Comparison of ENCODE assay signal across 8 cellular contexts in genomic region chr11:46381836-46382643, GRCh38. TPM values are rescaled to one million over a fixed set of nuclear protein-coding genes. Genes with fewer than 3 reads are reported as not detected.
A peak's percentile ranks its signal among the peaks of the same experiment; 100 is the strongest.
DNase-seq lines count a peak whose midpoint lies in the region; ATAC-seq and TF ChIP-seq lines count a peak whose summit lies in the region.

No MANE protein-coding gene starts in this region.

- H3K27ac ChIP-seq in colonic mucosa: peak overlapping the region; percentile 17

- H3K9ac ChIP-seq in colonic mucosa (ENCODE audit: low read depth in 2 of 2, low read length in 2 of 2): peak overlapping the region; percentile 56 to 58

- H3K36me3 Mint-ChIP-seq in natural killer cell treated with Interleukin-12 subunit alpha and Interleukin-12 subunit beta and Interleukin-15 and Interleukin-18, amount 100 ng/mL, for 72 hours: no peaks in the 10 kb centered on the region

- peaks cover 16% of the 10 kb centered on the region for H3K4me1 ChIP-seq in colonic mucosa

- H3K27ac Mint-ChIP-seq in natural killer cell treated with Interleukin-12 subunit alpha and Interleukin-12 subunit beta and Interleukin-15 and Interleukin-18, amount 100 ng/mL, for 72 hours: no peak overlapping the region

- no peaks in the 10 kb centered on the region for H3K9me3 ChIP-seq in colonic mucosa

- H3K36me3 ChIP-seq in colonic mucosa: no peaks in the 10 kb centered on the region

- H3K27me3 Mint-ChIP-seq in natural killer cell treated with Interleukin-12 subunit alpha and Interleukin-12 subunit beta and Interleukin-15 and Interleukin-18, amount 100 ng/mL, for 72 hours: peaks cover 13 to 18% of the 10 kb centered on the region in 2 donors

- no peak for ATAC-seq in natural killer cell treated with Interleukin-12 subunit alpha and Interleukin-12 subunit beta and Interleukin-15 and Interleukin-18, amount 100 ng/mL, for 72 hours
- ATAC-seq in HG02885 (IDR thresholded peaks at IDR 0.05; ENCODE audit: poor library complexity, unreplicated experiment): no peak
- no peak for ATAC-seq in GM18502 (IDR thresholded peaks at IDR 0.05; ENCODE audit: poor library complexity, unreplicated experiment)

- peaks cover 11% of the 10 kb centered on the region for H3K27me3 ChIP-seq in colonic mucosa

- no peak for TF ChIP-seq CTCF in colonic mucosa (IDR thresholded peaks at IDR 0.05)

- H3K4me3 Mint-ChIP-seq in natural killer cell treated with Interleukin-12 subunit alpha and Interleukin-12 subunit beta and Interleukin-15 and Interleukin-18, amount 100 ng/mL, for 72 hours: peak overlapping the region; percentile 30

- H3K4me1 Mint-ChIP-seq in natural killer cell treated with Interleukin-12 subunit alpha and Interleukin-12 subunit beta and Interleukin-15 and Interleukin-18, amount 100 ng/mL, for 72 hours (ENCODE audit: low read depth in 2 of 2): peaks cover 14 to 18% of the 10 kb centered on the region in 2 donors

- peak; percentile 66 for DNase-seq in DMS 273 (lab: John Stamatoyannopoulos, UW; ENCODE audit: unreplicated experiment)
- no peak for DNase-seq in DMS 273 treated with DMSO at 0.1 percent for 48 hours (lab: John Stamatoyannopoulos, UW)
- DNase-seq in NCI-H1930 (lab: John Stamatoyannopoulos, UW): peak; percentile 51 to 73
- DNase-seq in colonic mucosa: no peak
- DNase-seq in natural killer cell treated with Interleukin-12 subunit alpha and Interleukin-12 subunit beta and Interleukin-15 and Interleukin-18, amount 100 ng/mL, for 72 hours (ENCODE audit: low spot score): peak; percentile 58
- no peak for DNase-seq in GM19240 (ENCODE audit: insufficient read length, low spot score)

- H3K9me3 Mint-ChIP-seq in natural killer cell treated with Interleukin-12 subunit alpha and Interleukin-12 subunit beta and Interleukin-15 and Interleukin-18, amount 100 ng/mL, for 72 hours: no peaks in the 10 kb centered on the region

- H3K4me3 ChIP-seq in colonic mucosa: peak overlapping the region; percentile 70

- intact Hi-C loops in colonic mucosa (cut with DNase I): no loop called here

RNA-seq across cellular contexts. Expression of gene MDK, which starts 0.6 kb away (rescaled TPM):
- total RNA-seq in colonic mucosa: 10 to 100 TPM; 80.4 to 98.9 TPM
- 1 to 10 TPM; 1.4 to 4.0 TPM for total RNA-seq in natural killer cell treated with Interleukin-12 subunit alpha and Interleukin-12 subunit beta and Interleukin-15 and Interleukin-18, amount 100 ng/mL, for 72 hours

RNA-seq across cellular contexts. Expression of gene CHRM4, which starts 9.5 kb away (rescaled TPM):
- under 1 TPM; 0.42 to 0.49 TPM for total RNA-seq in colonic mucosa
- under 1 TPM; 0.75 to 0.81 TPM for total RNA-seq in natural killer cell treated with Interleukin-12 subunit alpha and Interleukin-12 subunit beta and Interleukin-15 and Interleukin-18, amount 100 ng/mL, for 72 hours

RNA-seq across cellular contexts. Expression of gene DGKZ, which starts 34.8 kb away (rescaled TPM):
- 10 to 100 TPM; 42.7 to 83.8 TPM for total RNA-seq in colonic mucosa
- total RNA-seq in natural killer cell treated with Interleukin-12 subunit alpha and Interleukin-12 subunit beta and Interleukin-15 and Interleukin-18, amount 100 ng/mL, for 72 hours: 100 to 1,000 TPM; 104 to 207 TPM

Comparison
In these comparisons a context has a peak if more than half of its experiments do, and no peak if none do; other contexts are left out.
1. DNase-seq: peak in DMS 273 (single experiment), NCI-H1930 (2 of 2) and natural killer cell treated with Interleukin-12 subunit alpha and Interleukin-12 subunit beta and Interleukin-15 and Interleukin-18, amount 100 ng/mL, for 72 hours (single experiment); none in DMS 273 treated with DMSO at 0.1 percent for 48 hours (single experiment), colonic mucosa (single experiment) and GM19240 (single experiment).
2. RNA of gene MDK, which starts 0.6 kb away (total RNA-seq): 80.4 to 98.9 TPM in colonic mucosa; 1.4 to 4.0 TPM in natural killer cell treated with Interleukin-12 subunit alpha and Interleukin-12 subunit beta and Interleukin-15 and Interleukin-18, amount 100 ng/mL, for 72 hours; every median in the first group is over 10 times any median in the second.